15 cellular contexts compared by ENCODE assay signal in the genomic region with DNA sequence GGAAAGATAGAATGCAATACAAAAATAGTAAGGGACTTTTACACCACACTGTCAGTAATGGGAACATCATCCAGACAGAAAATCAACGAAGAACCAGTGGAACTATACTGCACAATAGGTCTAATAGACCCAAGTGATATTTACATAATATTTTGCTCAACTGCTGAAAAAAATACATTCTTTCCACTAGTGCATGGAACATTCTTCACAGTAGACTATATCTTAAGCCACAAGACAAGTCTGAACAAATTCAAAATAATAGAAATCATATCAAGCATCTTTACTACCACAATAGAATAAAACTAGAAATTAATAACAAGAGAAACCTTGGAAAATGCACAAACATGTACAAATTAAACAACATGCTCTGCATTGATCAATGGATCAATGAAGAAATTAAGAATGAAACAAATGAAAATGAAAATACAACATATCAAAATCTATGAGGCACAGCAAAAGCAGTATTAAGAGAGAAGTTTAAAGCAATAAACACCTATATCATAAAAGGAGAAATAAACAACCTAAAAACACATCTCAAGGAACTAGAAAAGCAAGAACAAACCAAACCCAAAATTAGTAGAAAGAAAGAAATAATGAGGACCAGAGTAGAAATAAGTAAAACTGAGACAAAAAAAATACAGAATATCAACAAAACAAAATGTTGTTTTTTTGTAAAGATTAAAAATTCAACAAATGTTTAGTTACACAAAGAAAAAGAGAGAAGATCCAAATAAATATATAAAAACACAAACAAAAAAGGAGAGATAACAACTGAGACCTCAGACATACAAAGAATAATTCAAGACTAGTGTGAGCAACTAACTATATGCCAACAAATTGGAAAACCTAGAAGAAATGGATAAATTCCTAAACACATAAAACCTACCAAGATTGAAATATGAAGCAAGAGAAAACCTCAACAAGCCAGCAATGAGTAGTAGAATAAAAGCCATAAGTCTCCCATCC. TPM values are rescaled to one million over a fixed set of nuclear protein-coding genes. Genes with fewer than 3 reads are reported as not detected.
DNase-seq lines count a peak whose midpoint lies in the region; ATAC-seq lines count a peak whose summit lies in the region.
"Had no signal": no experiment of that assay in that cellular context is flagged by ENCODE, and none has a peak within 500 bp of the region (broad histone marks: within the 10 kb centered on the region; RNA-seq: fewer than 3 reads in every experiment).

No MANE protein-coding gene starts in this region.

- H3K18ac ChIP-seq in mesenchymal stem cell (ENCODE audit: low read depth in 1 of 2, low read length in 2 of 2) = no peak overlapping the region

- peak overlapping the region; percentile 44 for H3K27ac ChIP-seq in KOPT-K1 (ENCODE audit: low read depth, low read length, poor library complexity, severe bottlenecking)
- H3K27ac ChIP-seq in mesenchymal stem cell (ENCODE audit: low read length, poor library complexity, severe bottlenecking) = no peak overlapping the region
- H3K27ac ChIP-seq: neural progenitor cell, uterus had no signal

- no peak overlapping the region for H2BK12ac ChIP-seq in mesenchymal stem cell (ENCODE audit: low read length in 2 of 2)

- POLR2A ChIA-PET in activated naive CD8-positive, alpha-beta T cell treated with anti-CD3 and anti-CD28 coated beads, Interleukin-2, amount 10 ng/mL, durations not matched to agents 7 days and 5 days (lab: Charles Lee) = interaction anchor here (2.0 to 2.6 kb wide), 2 partner anchors 52 to 58 kb away, joined by 14 to 22 read pairs; a partner anchor contains a TSS

- H2BK5ac ChIP-seq in mesenchymal stem cell (ENCODE audit: low read depth, low read length, poor library complexity, severe bottlenecking) = no peak overlapping the region

- H2BK120ac ChIP-seq in mesenchymal stem cell (ENCODE audit: low read depth, low read length) = no peak overlapping the region

- H3K4me2 ChIP-seq in mesenchymal stem cell (ENCODE audit: low read length, poor library complexity, severe bottlenecking) = no peak overlapping the region
- H3K4me2 ChIP-seq: neural progenitor cell had no signal

- no peak overlapping the region for H3K14ac ChIP-seq in mesenchymal stem cell (ENCODE audit: low read length in 2 of 2)

- peaks cover 8% of the 10 kb centered on the region for H3K36me3 Mint-ChIP-seq in T-helper 1 cell treated with Interleukin-12 subunit alpha and Interleukin-12 subunit beta and Interleukin-4 antibody, amounts not matched to agents 30 μg/mL and 1 μg/mL, for 36 hours (ENCODE audit: low read depth)
- H3K36me3 Mint-ChIP-seq in activated naive CD8-positive, alpha-beta T cell treated with anti-CD3 and anti-CD28 coated beads, Interleukin-2, amount 10 ng/mL, durations not matched to agents 7 days and 5 days = peaks cover 1% of the 10 kb centered on the region
- H3K36me3 Mint-ChIP-seq: neural progenitor cell; stimulated activated naive B cell treated with anti-CD40 and anti-IgM and Interleukin-4, amounts not matched to agents 10 μg/mL and 1 μg/mL and 100 μg/mL, for 72 hours had no signal

- peaks cover 47% of the 10 kb centered on the region for H3K4me1 Mint-ChIP-seq in T-helper 1 cell treated with Interleukin-12 subunit alpha and Interleukin-12 subunit beta and Interleukin-4 antibody, amounts not matched to agents 30 μg/mL and 1 μg/mL, for 36 hours (ENCODE audit: low read depth)
- H3K4me1 Mint-ChIP-seq in activated naive CD8-positive, alpha-beta T cell treated with anti-CD3 and anti-CD28 coated beads, Interleukin-2, amount 10 ng/mL, durations not matched to agents 7 days and 5 days = peaks cover 40% of the 10 kb centered on the region
- H3K4me1 Mint-ChIP-seq: neural progenitor cell had no signal

- DNase-seq in T-helper 1 cell = no peak
- no peak for DNase-seq in activated naive CD8-positive, alpha-beta T cell treated with anti-CD3 and anti-CD28 coated beads, Interleukin-2, amount 10 ng/mL, durations not matched to agents 7 days and 5 days
- DNase-seq in mesenchymal stem cell = no peak
- no peak for DNase-seq in NCI-H1930 (lab: John Stamatoyannopoulos, UW)
- DNase-seq in stimulated activated CD4-positive, alpha-beta T cell treated with anti-CD3 and anti-CD28 coated beads, Interleukin-2, amount 100 ng/mL, for 24 hours = no peak
- DNase-seq: Caco-2; MG63; Right ventricle myocardium superior; stimulated activated naive B cell treated with anti-CD40 and anti-IgM and Interleukin-4, amounts not matched to agents 10 μg/mL and 1 μg/mL and 100 μg/mL, for 72 hours; uterus had no signal

- H4K91ac ChIP-seq in mesenchymal stem cell (ENCODE audit: low read length) = no peak overlapping the region

- H3K9me3 ChIP-seq in KOPT-K1 (ENCODE audit: insufficient read depth, low read length, poor library complexity, severe bottlenecking) (no peaks in the 10 kb centered on the region), mesenchymal stem cell (ENCODE audit: control insufficient read depth, low read length) (no peaks in the 10 kb centered on the region)
- H3K9me3 ChIP-seq: Caco-2, MG63, uterus had no signal

- peaks cover 7% of the 10 kb centered on the region for H3K9me3 Mint-ChIP-seq in T-helper 1 cell treated with Interleukin-12 subunit alpha and Interleukin-12 subunit beta and Interleukin-4 antibody, amounts not matched to agents 30 μg/mL and 1 μg/mL, for 36 hours
- peaks cover 2% of the 10 kb centered on the region for H3K9me3 Mint-ChIP-seq in activated naive CD8-positive, alpha-beta T cell treated with anti-CD3 and anti-CD28 coated beads, Interleukin-2, amount 10 ng/mL, durations not matched to agents 7 days and 5 days
- H3K9me3 Mint-ChIP-seq: neural progenitor cell; stimulated activated naive B cell treated with anti-CD40 and anti-IgM and Interleukin-4, amounts not matched to agents 10 μg/mL and 1 μg/mL and 100 μg/mL, for 72 hours had no signal

- 100% methylated on average over 1 of the region's 1 CpG for WGBS in mesenchymal stem cell

- H3K4me1 ChIP-seq in mesenchymal stem cell (ENCODE audit: control insufficient read depth, insufficient read depth, low read depth, low read length) = no peaks in the 10 kb centered on the region
- H3K4me1 ChIP-seq: Caco-2, neural progenitor cell, uterus had no signal

- peak overlapping the region; percentile 67 for H3K4me3 Mint-ChIP-seq in T-helper 1 cell treated with Interleukin-12 subunit alpha and Interleukin-12 subunit beta and Interleukin-4 antibody, amounts not matched to agents 30 μg/mL and 1 μg/mL, for 36 hours
- H3K4me3 Mint-ChIP-seq in activated naive CD8-positive, alpha-beta T cell treated with anti-CD3 and anti-CD28 coated beads, Interleukin-2, amount 10 ng/mL, durations not matched to agents 7 days and 5 days = peak overlapping the region; percentile 72
- H3K4me3 Mint-ChIP-seq: neural progenitor cell; stimulated activated naive B cell treated with anti-CD40 and anti-IgM and Interleukin-4, amounts not matched to agents 10 μg/mL and 1 μg/mL and 100 μg/mL, for 72 hours had no signal

- peak overlapping the region; percentile 65 for H3K9ac ChIP-seq in mesenchymal stem cell (ENCODE audit: low read length)
- H3K9ac ChIP-seq: neural progenitor cell had no signal

- no peaks in the 10 kb centered on the region for H3K27me3 ChIP-seq in mesenchymal stem cell (ENCODE audit: control insufficient read depth in 1 of 2, insufficient read depth in 1 of 2, low read length in 2 of 2)
- H3K27me3 ChIP-seq: MG63, neural progenitor cell, uterus had no signal

- peaks cover 2% of the 10 kb centered on the region for H3K27me3 Mint-ChIP-seq in T-helper 1 cell treated with Interleukin-12 subunit alpha and Interleukin-12 subunit beta and Interleukin-4 antibody, amounts not matched to agents 30 μg/mL and 1 μg/mL, for 36 hours (ENCODE audit: low read depth)
- H3K27me3 Mint-ChIP-seq in activated naive CD8-positive, alpha-beta T cell treated with anti-CD3 and anti-CD28 coated beads, Interleukin-2, amount 10 ng/mL, durations not matched to agents 7 days and 5 days = no peaks in the 10 kb centered on the region
- H3K27me3 Mint-ChIP-seq: stimulated activated naive B cell treated with anti-CD40 and anti-IgM and Interleukin-4, amounts not matched to agents 10 μg/mL and 1 μg/mL and 100 μg/mL, for 72 hours had no signal

- H2AK5ac ChIP-seq in mesenchymal stem cell (ENCODE audit: low read length, severe bottlenecking) = no peak overlapping the region

- H2AFZ ChIP-seq in mesenchymal stem cell (ENCODE audit: low read depth, low read length) = no peak overlapping the region
- H2AFZ ChIP-seq: neural progenitor cell had no signal

- H3K36me3 ChIP-seq in KOPT-K1 (ENCODE audit: insufficient read depth, low read length) = no peaks in the 10 kb centered on the region
- no peaks in the 10 kb centered on the region for H3K36me3 ChIP-seq in mesenchymal stem cell (ENCODE audit: control insufficient read depth in 1 of 2, insufficient read depth in 2 of 2, low read depth in 1 of 2, low read length in 2 of 2)
- H3K36me3 ChIP-seq: MG63, neural progenitor cell, uterus had no signal

- no peak overlapping the region for H3K4ac ChIP-seq in mesenchymal stem cell (ENCODE audit: low read depth in 1 of 2, low read length in 2 of 2)

- peak overlapping the region in 1 of 2 experiments; percentile 59 for H3K4me3 ChIP-seq in mesenchymal stem cell (ENCODE audit: insufficient read depth in 1 of 2, low read depth in 1 of 2, low read length in 2 of 2)
- H3K4me3 ChIP-seq: MG63, neural progenitor cell, uterus had no signal

- no peak for ATAC-seq in activated naive CD8-positive, alpha-beta T cell treated with anti-CD3 and anti-CD28 coated beads, Interleukin-2, amount 10 ng/mL, durations not matched to agents 7 days and 5 days (ENCODE audit: low read depth)
- no peak for ATAC-seq in HG02852 (IDR thresholded peaks at IDR 0.05; ENCODE audit: unreplicated experiment)
- ATAC-seq: right cardiac atrium had no signal

- no peaks in the 10 kb centered on the region for H3K79me1 ChIP-seq in mesenchymal stem cell (replicated peaks; ENCODE audit: low read length, poor library complexity, severe bottlenecking)

- no peak overlapping the region for H2BK15ac ChIP-seq in mesenchymal stem cell (ENCODE audit: low read depth, poor library complexity, severe bottlenecking)

- no peak overlapping the region for H3K23ac ChIP-seq in mesenchymal stem cell (ENCODE audit: low read length in 2 of 2)

- no peak overlapping the region for H4K8ac ChIP-seq in mesenchymal stem cell (ENCODE audit: low read length)

- H3K27ac Mint-ChIP-seq in T-helper 1 cell treated with Interleukin-12 subunit alpha and Interleukin-12 subunit beta and Interleukin-4 antibody, amounts not matched to agents 30 μg/mL and 1 μg/mL, for 36 hours = peak overlapping the region; percentile 90
- H3K27ac Mint-ChIP-seq in activated naive CD8-positive, alpha-beta T cell treated with anti-CD3 and anti-CD28 coated beads, Interleukin-2, amount 10 ng/mL, durations not matched to agents 7 days and 5 days = peak overlapping the region; percentile 89
- H3K27ac Mint-ChIP-seq: neural progenitor cell; stimulated activated naive B cell treated with anti-CD40 and anti-IgM and Interleukin-4, amounts not matched to agents 10 μg/mL and 1 μg/mL and 100 μg/mL, for 72 hours had no signal

RNA-seq across cellular contexts. Expression of a gene that starts 51.5 kb away (rescaled TPM):
- 10 to 100 TPM; 20.8 to 27.6 TPM for total RNA-seq in activated naive CD8-positive, alpha-beta T cell treated with anti-CD3 and anti-CD28 coated beads, Interleukin-2, amount 10 ng/mL, durations not matched to agents 7 days and 5 days
- 80.9 TPM for polyA plus RNA-seq in mesenchymal stem cell (2013, experiment 1 of 2)
- polyA plus RNA-seq in mesenchymal stem cell (2013, experiment 2 of 2) = 84.2 TPM
